ENCODE assay signal across 1 cellular context in the genomic region with DNA sequence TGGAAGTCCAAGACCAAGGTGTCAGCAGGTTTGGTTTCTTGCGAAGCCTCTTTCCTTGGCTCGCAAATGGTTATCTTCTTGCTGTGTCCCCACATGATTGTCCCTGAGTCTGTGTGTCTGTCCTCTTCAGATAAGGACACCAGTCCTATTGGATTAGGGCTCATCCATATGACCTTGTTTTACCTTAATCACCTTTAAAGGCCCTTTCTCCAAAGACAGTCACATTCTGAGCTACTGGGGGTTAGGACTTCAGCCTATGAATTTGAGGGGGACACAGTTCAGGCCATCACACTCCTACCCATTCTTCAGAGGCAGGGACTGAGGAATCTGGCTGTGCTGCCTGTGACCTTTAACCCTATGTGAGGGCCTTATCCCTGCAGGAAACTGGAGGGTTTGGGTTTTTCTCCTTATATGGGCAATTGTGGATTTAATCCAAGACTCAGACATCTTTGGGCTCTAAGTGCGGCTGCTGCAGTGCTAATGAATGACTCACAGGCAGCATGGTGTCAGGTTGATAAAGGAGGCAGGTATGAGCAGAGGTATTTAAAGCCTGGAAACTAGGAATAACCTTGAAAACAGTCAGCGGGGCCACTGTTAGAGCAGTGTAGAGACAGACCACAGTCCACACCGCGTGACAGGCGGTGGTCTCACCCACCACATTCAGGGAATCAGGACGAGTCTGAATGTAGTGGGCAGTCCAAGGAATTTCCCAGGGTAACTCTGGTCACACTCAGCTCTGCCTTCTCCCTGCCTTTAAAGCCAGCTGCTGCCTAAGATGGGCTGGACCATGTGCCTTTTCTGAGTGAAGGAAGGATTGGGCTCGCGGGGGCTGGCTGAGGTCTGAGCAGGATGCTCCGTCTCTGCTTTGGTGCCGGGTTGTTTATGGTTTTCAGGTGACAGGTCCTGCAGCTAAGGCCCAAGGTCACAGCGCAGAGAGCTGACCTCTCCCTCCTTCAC.
A peak's percentile ranks its signal among the peaks of the same experiment; 100 is the strongest.
TF ChIP-seq lines count a peak whose summit lies in the region.

No MANE protein-coding gene starts in this region.

TF ChIP-seq in SK-N-SH, 30 proteins besides CTCF, POLR2A, EP300 and RAD21:
- TF ChIP-seq TCF12 (IDR thresholded peaks at IDR 0.05), result peak; percentile 31; the same call in 1 of the 2 replicates
- TF ChIP-seq, protein P1, sequence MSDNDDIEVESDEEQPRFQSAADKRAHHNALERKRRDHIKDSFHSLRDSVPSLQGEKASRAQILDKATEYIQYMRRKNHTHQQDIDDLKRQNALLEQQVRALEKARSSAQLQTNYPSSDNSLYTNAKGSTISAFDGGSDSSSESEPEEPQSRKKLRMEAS (IDR thresholded peaks at IDR 0.05; ENCODE audit: low read depth), result no peak
- TF ChIP-seq, protein P2, sequence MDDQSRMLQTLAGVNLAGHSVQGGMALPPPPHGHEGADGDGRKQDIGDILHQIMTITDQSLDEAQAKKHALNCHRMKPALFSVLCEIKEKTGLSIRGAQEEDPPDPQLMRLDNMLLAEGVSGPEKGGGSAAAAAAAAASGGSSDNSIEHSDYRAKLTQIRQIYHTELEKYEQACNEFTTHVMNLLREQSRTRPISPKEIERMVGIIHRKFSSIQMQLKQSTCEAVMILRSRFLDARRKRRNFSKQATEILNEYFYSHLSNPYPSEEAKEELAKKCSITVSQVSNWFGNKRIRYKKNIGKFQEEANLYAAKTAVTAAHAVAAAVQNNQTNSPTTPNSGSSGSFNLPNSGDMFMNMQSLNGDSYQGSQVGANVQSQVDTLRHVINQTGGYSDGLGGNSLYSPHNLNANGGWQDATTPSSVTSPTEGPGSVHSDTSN (IDR thresholded peaks at IDR 0.05), result peak; percentile 43
- TF ChIP-seq FOSL2 (IDR thresholded peaks at IDR 0.05; ENCODE audit: borderline replicate concordance, low read depth), result peak; percentile 62; the same call in 1 of the 2 replicates
- no peak for TF ChIP-seq RCOR1 (IDR thresholded peaks at IDR 0.05; ENCODE audit: low read length)
- TF ChIP-seq RXRA (IDR thresholded peaks at IDR 0.05; ENCODE audit: borderline replicate concordance, low read depth), result no peak
- no peak for TF ChIP-seq NRF1 (IDR thresholded peaks at IDR 0.05; ENCODE audit: low read depth, low read length)
- no peak for TF ChIP-seq SIN3A (IDR thresholded peaks at IDR 0.05; ENCODE audit: borderline replicate concordance, low read depth, low read length)
- no peak for TF ChIP-seq YY1 (IDR thresholded peaks at IDR 0.05; ENCODE audit: low read depth)
- TF ChIP-seq MXI1 (IDR thresholded peaks at IDR 0.05; ENCODE audit: low read depth, low read length), result no peak
- no peak for TF ChIP-seq ELF1 (IDR thresholded peaks at IDR 0.05)
- TF ChIP-seq, protein P3, sequence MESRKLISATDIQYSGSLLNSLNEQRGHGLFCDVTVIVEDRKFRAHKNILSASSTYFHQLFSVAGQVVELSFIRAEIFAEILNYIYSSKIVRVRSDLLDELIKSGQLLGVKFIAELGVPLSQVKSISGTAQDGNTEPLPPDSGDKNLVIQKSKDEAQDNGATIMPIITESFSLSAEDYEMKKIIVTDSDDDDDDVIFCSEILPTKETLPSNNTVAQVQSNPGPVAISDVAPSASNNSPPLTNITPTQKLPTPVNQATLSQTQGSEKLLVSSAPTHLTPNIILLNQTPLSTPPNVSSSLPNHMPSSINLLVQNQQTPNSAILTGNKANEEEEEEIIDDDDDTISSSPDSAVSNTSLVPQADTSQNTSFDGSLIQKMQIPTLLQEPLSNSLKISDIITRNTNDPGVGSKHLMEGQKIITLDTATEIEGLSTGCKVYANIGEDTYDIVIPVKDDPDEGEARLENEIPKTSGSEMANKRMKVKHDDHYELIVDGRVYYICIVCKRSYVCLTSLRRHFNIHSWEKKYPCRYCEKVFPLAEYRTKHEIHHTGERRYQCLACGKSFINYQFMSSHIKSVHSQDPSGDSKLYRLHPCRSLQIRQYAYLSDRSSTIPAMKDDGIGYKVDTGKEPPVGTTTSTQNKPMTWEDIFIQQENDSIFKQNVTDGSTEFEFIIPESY (IDR thresholded peaks at IDR 0.05; ENCODE audit: borderline replicate concordance, low read depth), result no peak
- TF ChIP-seq, protein P4, sequence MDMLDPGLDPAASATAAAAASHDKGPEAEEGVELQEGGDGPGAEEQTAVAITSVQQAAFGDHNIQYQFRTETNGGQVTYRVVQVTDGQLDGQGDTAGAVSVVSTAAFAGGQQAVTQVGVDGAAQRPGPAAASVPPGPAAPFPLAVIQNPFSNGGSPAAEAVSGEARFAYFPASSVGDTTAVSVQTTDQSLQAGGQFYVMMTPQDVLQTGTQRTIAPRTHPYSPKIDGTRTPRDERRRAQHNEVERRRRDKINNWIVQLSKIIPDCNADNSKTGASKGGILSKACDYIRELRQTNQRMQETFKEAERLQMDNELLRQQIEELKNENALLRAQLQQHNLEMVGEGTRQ (IDR thresholded peaks at IDR 0.05; ENCODE audit: borderline replicate concordance, low read depth, low read length), result no peak
- TF ChIP-seq, protein P5, sequence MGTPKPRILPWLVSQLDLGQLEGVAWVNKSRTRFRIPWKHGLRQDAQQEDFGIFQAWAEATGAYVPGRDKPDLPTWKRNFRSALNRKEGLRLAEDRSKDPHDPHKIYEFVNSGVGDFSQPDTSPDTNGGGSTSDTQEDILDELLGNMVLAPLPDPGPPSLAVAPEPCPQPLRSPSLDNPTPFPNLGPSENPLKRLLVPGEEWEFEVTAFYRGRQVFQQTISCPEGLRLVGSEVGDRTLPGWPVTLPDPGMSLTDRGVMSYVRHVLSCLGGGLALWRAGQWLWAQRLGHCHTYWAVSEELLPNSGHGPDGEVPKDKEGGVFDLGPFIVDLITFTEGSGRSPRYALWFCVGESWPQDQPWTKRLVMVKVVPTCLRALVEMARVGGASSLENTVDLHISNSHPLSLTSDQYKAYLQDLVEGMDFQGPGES (IDR thresholded peaks at IDR 0.05; ENCODE audit: low read depth, low read length), result no peak
- no peak for TF ChIP-seq TEAD4 (IDR thresholded peaks at IDR 0.05; ENCODE audit: borderline replicate concordance, insufficient read depth)
- TF ChIP-seq FOXM1 (IDR thresholded peaks at IDR 0.05; ENCODE audit: low read depth), result no peak
- TF ChIP-seq RFX5 (IDR thresholded peaks at IDR 0.05; ENCODE audit: low read length), result no peak
- no peak for TF ChIP-seq TAF1 (IDR thresholded peaks at IDR 0.05; ENCODE audit: borderline replicate concordance, low read depth, low read length)
- TF ChIP-seq CHD2 (IDR thresholded peaks at IDR 0.05; ENCODE audit: low read length, partially characterized antibody), result no peak
- no peak for TF ChIP-seq MEF2A (IDR thresholded peaks at IDR 0.05; ENCODE audit: borderline replicate concordance, low read depth)
- no peak for TF ChIP-seq EZH2phosphoT487 (IDR thresholded peaks at IDR 0.05; ENCODE audit: borderline replicate concordance, low read depth)
- TF ChIP-seq, protein P6, sequence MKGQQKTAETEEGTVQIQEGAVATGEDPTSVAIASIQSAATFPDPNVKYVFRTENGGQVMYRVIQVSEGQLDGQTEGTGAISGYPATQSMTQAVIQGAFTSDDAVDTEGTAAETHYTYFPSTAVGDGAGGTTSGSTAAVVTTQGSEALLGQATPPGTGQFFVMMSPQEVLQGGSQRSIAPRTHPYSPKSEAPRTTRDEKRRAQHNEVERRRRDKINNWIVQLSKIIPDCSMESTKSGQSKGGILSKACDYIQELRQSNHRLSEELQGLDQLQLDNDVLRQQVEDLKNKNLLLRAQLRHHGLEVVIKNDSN (IDR thresholded peaks at IDR 0.05; ENCODE audit: borderline replicate concordance, low read depth), result no peak
- no peak for TF ChIP-seq SMC3 (IDR thresholded peaks at IDR 0.05; ENCODE audit: low read depth, low read length)
- TF ChIP-seq, protein P7, sequence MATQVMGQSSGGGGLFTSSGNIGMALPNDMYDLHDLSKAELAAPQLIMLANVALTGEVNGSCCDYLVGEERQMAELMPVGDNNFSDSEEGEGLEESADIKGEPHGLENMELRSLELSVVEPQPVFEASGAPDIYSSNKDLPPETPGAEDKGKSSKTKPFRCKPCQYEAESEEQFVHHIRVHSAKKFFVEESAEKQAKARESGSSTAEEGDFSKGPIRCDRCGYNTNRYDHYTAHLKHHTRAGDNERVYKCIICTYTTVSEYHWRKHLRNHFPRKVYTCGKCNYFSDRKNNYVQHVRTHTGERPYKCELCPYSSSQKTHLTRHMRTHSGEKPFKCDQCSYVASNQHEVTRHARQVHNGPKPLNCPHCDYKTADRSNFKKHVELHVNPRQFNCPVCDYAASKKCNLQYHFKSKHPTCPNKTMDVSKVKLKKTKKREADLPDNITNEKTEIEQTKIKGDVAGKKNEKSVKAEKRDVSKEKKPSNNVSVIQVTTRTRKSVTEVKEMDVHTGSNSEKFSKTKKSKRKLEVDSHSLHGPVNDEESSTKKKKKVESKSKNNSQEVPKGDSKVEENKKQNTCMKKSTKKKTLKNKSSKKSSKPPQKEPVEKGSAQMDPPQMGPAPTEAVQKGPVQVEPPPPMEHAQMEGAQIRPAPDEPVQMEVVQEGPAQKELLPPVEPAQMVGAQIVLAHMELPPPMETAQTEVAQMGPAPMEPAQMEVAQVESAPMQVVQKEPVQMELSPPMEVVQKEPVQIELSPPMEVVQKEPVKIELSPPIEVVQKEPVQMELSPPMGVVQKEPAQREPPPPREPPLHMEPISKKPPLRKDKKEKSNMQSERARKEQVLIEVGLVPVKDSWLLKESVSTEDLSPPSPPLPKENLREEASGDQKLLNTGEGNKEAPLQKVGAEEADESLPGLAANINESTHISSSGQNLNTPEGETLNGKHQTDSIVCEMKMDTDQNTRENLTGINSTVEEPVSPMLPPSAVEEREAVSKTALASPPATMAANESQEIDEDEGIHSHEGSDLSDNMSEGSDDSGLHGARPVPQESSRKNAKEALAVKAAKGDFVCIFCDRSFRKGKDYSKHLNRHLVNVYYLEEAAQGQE (IDR thresholded peaks at IDR 0.05; ENCODE audit: low read depth, low read length), result no peak
- TF ChIP-seq JUND (IDR thresholded peaks at IDR 0.05), result 0 out of 2 replicates have a peak, but pooled peaks have one; percentile 39
- TF ChIP-seq GABPA (IDR thresholded peaks at IDR 0.05; ENCODE audit: low read depth), result no peak
- peak; percentile 12; the same call in 1 of the 2 replicates for TF ChIP-seq NFIC (IDR thresholded peaks at IDR 0.05; ENCODE audit: borderline replicate concordance)
- TF ChIP-seq POLR2AphosphoS5 (IDR thresholded peaks at IDR 0.05; ENCODE audit: low read depth, low read length), result no peak
- TF ChIP-seq FOXJ3 (CRISPR knock-in tag; IDR thresholded peaks at IDR 0.05), result no peak
- TF ChIP-seq GATA2 (CRISPR knock-in tag; IDR thresholded peaks at IDR 0.05), result no peak
